ENCODE assay signal across 16 cellular contexts in the genomic region with DNA sequence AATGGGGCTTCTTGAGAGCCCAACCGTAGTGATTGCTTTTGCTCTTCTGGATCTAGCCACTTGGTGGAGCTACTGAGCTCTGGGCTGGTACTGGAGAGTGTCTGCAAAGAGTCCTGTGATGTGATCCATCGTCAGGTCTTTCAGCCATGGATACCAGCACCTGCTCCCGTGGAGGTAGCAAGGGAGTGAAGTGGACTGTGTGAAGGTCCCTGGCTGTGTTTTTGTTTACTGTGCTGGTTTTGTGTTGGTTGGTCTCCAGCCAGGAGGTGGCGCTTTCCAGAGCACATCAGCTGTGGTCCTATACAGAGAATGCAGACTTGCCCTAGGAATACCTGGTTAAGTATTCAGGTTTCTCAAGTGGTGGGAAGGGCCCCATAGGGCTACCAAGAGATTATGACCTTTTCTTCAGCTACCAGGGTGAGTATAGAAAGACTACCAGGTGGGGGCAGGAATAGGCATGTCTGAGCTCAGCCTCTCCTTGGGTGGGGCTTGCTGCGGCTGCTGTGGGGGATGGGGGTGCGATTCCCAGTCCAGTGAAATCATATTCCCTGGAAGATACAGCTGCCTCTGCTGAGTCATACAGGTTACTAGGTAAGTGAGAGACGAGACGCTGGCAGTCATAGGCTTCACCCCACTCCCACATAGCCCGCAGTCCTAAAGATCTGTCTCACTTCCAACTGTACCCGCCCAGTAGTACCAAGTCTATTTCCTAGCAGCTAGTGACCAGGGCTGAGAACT.
DNase-seq lines count a peak whose midpoint lies in the region; FAIRE-seq and TF ChIP-seq lines count a peak whose summit lies in the region.
"Had no signal": no experiment of that assay in that cellular context is flagged by ENCODE, and none has a peak within 500 bp of the region (broad histone marks: within the 10 kb centered on the region; RNA-seq: fewer than 3 reads in every experiment).

No MANE protein-coding gene starts in this region.

- H3K27me3 ChIP-seq in breast epithelium (no peaks in the 10 kb centered on the region), OCI-LY1 (ENCODE audit: insufficient read depth, low read length) (no peaks in the 10 kb centered on the region)
- H3K27me3 ChIP-seq: right lobe of liver, tibial nerve had no signal

- no peaks in the 10 kb centered on the region for H3K27me3 Mint-ChIP-seq in MCF 10A (ENCODE audit: insufficient read depth, unreplicated experiment)

- H4K20me1 ChIP-seq in OCI-LY1 (ENCODE audit: insufficient read depth, low read length): no peaks in the 10 kb centered on the region

- no peaks in the 10 kb centered on the region for H3K79me2 ChIP-seq in OCI-LY1 (ENCODE audit: insufficient read depth, low read length)

- TF ChIP-seq CTCF in MCF 10A (IDR thresholded peaks at IDR 0.05; ENCODE audit: unreplicated experiment): peak; percentile 29
- no peak for TF ChIP-seq CTCF in breast epithelium (IDR thresholded peaks at IDR 0.05)
- TF ChIP-seq CTCF in OCI-LY1 (IDR thresholded peaks at IDR 0.05; ENCODE audit: low read length): peak; percentile 79
- peak; percentile 39 for TF ChIP-seq CTCF in epithelial cell of esophagus (IDR thresholded peaks at IDR 0.05; ENCODE audit: insufficient read depth, low read depth, low read length, missing control alignments)

- H3K9me3 ChIP-seq in breast epithelium (no peaks in the 10 kb centered on the region), OCI-LY1 (ENCODE audit: low read length) (no peaks in the 10 kb centered on the region)
- H3K9me3 ChIP-seq: right lobe of liver had no signal

- intact Hi-C loops in MCF 10A (cut with micrococcal nuclease) (loop anchor here (1.0 to 10.0 kb wide), 2 partner anchors 467 to 878 kb away; no protein-coding TSS in a partner anchor), breast epithelium (cut with DNase I; ENCODE audit: low total_unique reads) (no loop called here)

- POLR2A ChIA-PET in MCF 10A (lab: Yijun Ruan, JAX): interaction anchor here (1.0 to 1.8 kb wide), 4 partner anchors 11 to 878 kb away, joined by 3 to 7 read pairs (median 5); no protein-coding TSS in a partner anchor

- no peak overlapping the region for H3K4me2 ChIP-seq in OCI-LY1 (ENCODE audit: low read length)

- no peak overlapping the region for H3K9ac ChIP-seq in OCI-LY1 (ENCODE audit: low read length)

- no peak overlapping the region for H3K27ac Mint-ChIP-seq in MCF 10A (ENCODE audit: low read depth, unreplicated experiment)

- DNase-seq in MCF 10A (ENCODE audit: unreplicated experiment) (peak; percentile 90), breast epithelium (ENCODE audit: low spot score in 2 of 2) (no peak), epithelial cell of esophagus (ENCODE audit: low read depth) (peak; percentile 98), D341Med (ENCODE audit: low spot score) (no peak), occipital lobe (lab: John Stamatoyannopoulos, UW) (no peak), HuH-7 (ENCODE audit: low spot score) (no peak), GM12892 (ENCODE audit: insufficient read length) (no peak)
- DNase-seq: activated CD4-positive, alpha-beta T cell treated with anti-CD3 and anti-CD28 coated beads for 4 hours; activated effector memory CD4-positive, alpha-beta T cell treated with anti-CD3 and anti-CD28 coated beads, Interleukin-2, amount 50 U/mL, for 16 hours; cortex of kidney; hippocampal formation; NCI-H2081 treated with DMSO at 0.1 percent for 48 hours; right lobe of liver had no signal

- CTCF ChIA-PET in MCF 10A (lab: Yijun Ruan, JAX): interaction anchor here (0.5 to 2.4 kb wide), 29 partner anchors 9 to 1585 kb away, joined by 3 to 18 read pairs (median 4); no protein-coding TSS in a partner anchor

- H3K9me2 ChIP-seq in OCI-LY1 (ENCODE audit: low read depth, low read length): no peaks in the 10 kb centered on the region

- H3K4me1 Mint-ChIP-seq in MCF 10A (ENCODE audit: insufficient read depth, unreplicated experiment): peaks cover 17% of the 10 kb centered on the region

- H3K36me3 ChIP-seq in breast epithelium (no peaks in the 10 kb centered on the region), OCI-LY1 (ENCODE audit: insufficient read depth, low read length) (no peaks in the 10 kb centered on the region)
- H3K36me3 ChIP-seq: right lobe of liver, tibial nerve had no signal

- H3K27ac ChIP-seq in breast epithelium: no peak overlapping the region
- H3K27ac ChIP-seq in OCI-LY1 (ENCODE audit: low read depth, low read length, poor library complexity, severe bottlenecking): no peak overlapping the region
- H3K27ac ChIP-seq: right lobe of liver, tibial nerve had no signal

- no peak overlapping the region for H2AFZ ChIP-seq in OCI-LY1 (ENCODE audit: low read length)

- H3K36me3 Mint-ChIP-seq in MCF 10A (ENCODE audit: insufficient read depth, unreplicated experiment): no peaks in the 10 kb centered on the region

- no peaks in the 10 kb centered on the region for H3F3A ChIP-seq in OCI-LY1 (ENCODE audit: insufficient read depth, low read length)

- FAIRE-seq in GM12892 (lab: Jason Lieb, UNC): no peak
- FAIRE-seq: GM19239 had no signal

- BruUV-seq in MCF 10A (replicated peaks; lab: Mats Ljungman, UMichigan): no TSS peak

- H3K4me3 Mint-ChIP-seq in MCF 10A (ENCODE audit: unreplicated experiment): peak overlapping the region; percentile 26

- no peak overlapping the region for H3K4me3 ChIP-seq in breast epithelium
- no peak overlapping the region for H3K4me3 ChIP-seq in OCI-LY1 (ENCODE audit: low read depth, low read length, poor library complexity, severe bottlenecking)
- H3K4me3 ChIP-seq in epithelial cell of esophagus (ENCODE audit: low read length): no peak overlapping the region
- H3K4me3 ChIP-seq: right lobe of liver, tibial nerve had no signal

- H3K4me1 ChIP-seq in breast epithelium: no peaks in the 10 kb centered on the region
- no peaks in the 10 kb centered on the region for H3K4me1 ChIP-seq in OCI-LY1 (ENCODE audit: insufficient read depth, low read length, severe bottlenecking)
- H3K4me1 ChIP-seq: right lobe of liver, tibial nerve had no signal

- peaks cover 10% of the 10 kb centered on the region for H3K9me3 Mint-ChIP-seq in MCF 10A (ENCODE audit: unreplicated experiment)

- TF ChIP-seq POLR2A in breast epithelium (IDR thresholded peaks at IDR 0.05): no peak
- no peak for TF ChIP-seq POLR2A in GM12892 (IDR thresholded peaks at IDR 0.05; ENCODE audit: low read depth, low read length)

Comparison
In these comparisons a context has a peak if more than half of its experiments do, and no peak if none do; other contexts are left out.
1. DNase-seq: peak in MCF 10A (single experiment) and epithelial cell of esophagus (single experiment); none in breast epithelium (0 of 2), D341Med (single experiment), occipital lobe (single experiment), HuH-7 (single experiment) and GM12892 (single experiment).
2. CTCF ChIP-seq: peak in MCF 10A (single experiment), OCI-LY1 (single experiment) and epithelial cell of esophagus (single experiment); none in breast epithelium (0 of 3).